11 cellular contexts compared by ENCODE assay signal in genomic region chr1:108695515-108695914, GRCh38. TPM values are rescaled to one million over a fixed set of nuclear protein-coding genes. Genes with fewer than 3 reads are reported as not detected.
DNase-seq lines count a peak whose midpoint lies in the region; ATAC-seq, FAIRE-seq and TF ChIP-seq lines count a peak whose summit lies in the region.
"Had no signal": no experiment of that assay in that cellular context is flagged by ENCODE, and none has a peak within 500 bp of the region (broad histone marks: within the 10 kb centered on the region; RNA-seq: fewer than 3 reads in every experiment).

No MANE protein-coding gene starts in this region.

- H3K4me3 Mint-ChIP-seq in activated CD8-positive, alpha-beta T cell treated with anti-CD3 and anti-CD28 coated beads for 36 hours = peak overlapping the region; percentile 73

- no peak for DNase-seq in activated CD8-positive, alpha-beta T cell treated with anti-CD3 and anti-CD28 coated beads for 36 hours
- DNase-seq in medulla oblongata (ENCODE audit: extremely low spot score) = peak; percentile 68
- no peak for DNase-seq in NCI-H1105 (lab: John Stamatoyannopoulos, UW)
- DNase-seq in GM19239 (ENCODE audit: insufficient read length, low spot score) = no peak
- no peak for DNase-seq in stimulated activated CD4-positive, alpha-beta T cell treated with anti-CD3 and anti-CD28 coated beads, Interleukin-4, amount 100 ng/mL, for 1 hour
- DNase-seq: left colon had no signal

- peak overlapping the region; percentile 80 for H3K4me2 ChIP-seq in DOHH2 (ENCODE audit: low read length)

- no peak overlapping the region for H2AFZ ChIP-seq in ACC112 (ENCODE audit: low read length, unreplicated experiment)

- H3K27ac ChIP-seq in ACC112 (ENCODE audit: low read depth, low read length) = no peak overlapping the region
- H3K27ac ChIP-seq in DOHH2 (ENCODE audit: low read depth, low read length) = no peak overlapping the region

- no peaks in the 10 kb centered on the region for H3K9me3 ChIP-seq in DOHH2 (ENCODE audit: control insufficient read depth, insufficient read depth, low read length)

- H3K27me3 Mint-ChIP-seq in activated CD8-positive, alpha-beta T cell treated with anti-CD3 and anti-CD28 coated beads for 36 hours = no peaks in the 10 kb centered on the region

- no peaks in the 10 kb centered on the region for H3K9me3 Mint-ChIP-seq in activated CD8-positive, alpha-beta T cell treated with anti-CD3 and anti-CD28 coated beads for 36 hours

- H3K9me2 ChIP-seq in DOHH2 (replicated peaks; ENCODE audit: control insufficient read depth, low read length) = no peaks in the 10 kb centered on the region

- peaks cover 47% of the 10 kb centered on the region for H3F3A ChIP-seq in DOHH2 (ENCODE audit: control insufficient read depth, insufficient read depth)

- peaks cover 31% of the 10 kb centered on the region for H4K20me1 ChIP-seq in DOHH2 (ENCODE audit: control insufficient read depth, insufficient read depth, low read depth, low read length)

- CTCF ChIA-PET in activated CD8-positive, alpha-beta T cell treated with anti-CD3 and anti-CD28 coated beads for 36 hours (lab: Charles Lee) = interaction anchor here (4.1 kb wide), 1 partner anchor 8 kb away, joined by 21 read pairs; no protein-coding TSS in a partner anchor

- H3K4me1 ChIP-seq in ACC112 (ENCODE audit: control insufficient read depth, insufficient read depth, low read length, unreplicated experiment) = peaks cover 12% of the 10 kb centered on the region
- H3K4me1 ChIP-seq in DOHH2 (ENCODE audit: control insufficient read depth, low read length) = peaks cover 24% of the 10 kb centered on the region

- H3K27me3 ChIP-seq in ACC112 (ENCODE audit: insufficient read depth, low read length) (no peaks in the 10 kb centered on the region), DOHH2 (ENCODE audit: control insufficient read depth, low read length) (no peaks in the 10 kb centered on the region)

- peaks cover 55% of the 10 kb centered on the region for H3K36me3 ChIP-seq in ACC112 (ENCODE audit: insufficient read depth, low read length)
- H3K36me3 ChIP-seq in DOHH2 (ENCODE audit: control insufficient read depth, low read length) = peaks cover 85% of the 10 kb centered on the region

- ATAC-seq in activated CD8-positive, alpha-beta T cell treated with anti-CD3 and anti-CD28 coated beads for 36 hours = no peak
- no peak for ATAC-seq in GM18867 (IDR thresholded peaks at IDR 0.05; ENCODE audit: unreplicated experiment)
- ATAC-seq: left colon had no signal

- intact Hi-C loops in activated CD8-positive, alpha-beta T cell treated with anti-CD3 and anti-CD28 coated beads for 36 hours (cut with micrococcal nuclease) = no loop called here

- H3K4me3 ChIP-seq in ACC112 (ENCODE audit: low read depth, low read length) (0 out of 2 replicates have a peak overlapping the region, but pooled peaks have one; percentile 14), DOHH2 (ENCODE audit: low read length) (no peak overlapping the region)

- H3K27ac Mint-ChIP-seq in activated CD8-positive, alpha-beta T cell treated with anti-CD3 and anti-CD28 coated beads for 36 hours = peak overlapping the region; percentile 85

- FAIRE-seq in GM19239 (lab: Jason Lieb, UNC) = no peak
- FAIRE-seq: bronchial epithelial cell had no signal

- peaks cover 67% of the 10 kb centered on the region for H3K79me2 ChIP-seq in ACC112 (ENCODE audit: control insufficient read depth, insufficient read depth, low read length, unreplicated experiment)
- peaks cover 75% of the 10 kb centered on the region for H3K79me2 ChIP-seq in DOHH2 (ENCODE audit: control insufficient read depth, low read length)

- POLR2A ChIA-PET in activated CD8-positive, alpha-beta T cell treated with anti-CD3 and anti-CD28 coated beads for 36 hours (lab: Charles Lee) = interaction anchor here (0.9 kb wide), 1 partner anchor 34 kb away, joined by 3 read pairs; the partner anchor contains the start of gene HENMT1

- TF ChIP-seq CTCF in DOHH2 (IDR thresholded peaks at IDR 0.05; ENCODE audit: low read depth, low read length, poor library complexity, severe bottlenecking) = no peak
- TF ChIP-seq CTCF in activated CD8-positive, alpha-beta T cell treated with anti-CD3 and anti-CD28 coated beads for 36 hours (IDR thresholded peaks at IDR 0.05) = no peak

- peaks cover 55% of the 10 kb centered on the region for H3K4me1 Mint-ChIP-seq in activated CD8-positive, alpha-beta T cell treated with anti-CD3 and anti-CD28 coated beads for 36 hours (ENCODE audit: low read depth)

- H3K36me3 Mint-ChIP-seq in activated CD8-positive, alpha-beta T cell treated with anti-CD3 and anti-CD28 coated beads for 36 hours (ENCODE audit: low read depth) = peaks cover 79% of the 10 kb centered on the region

RNA-seq across cellular contexts. Expression of gene PRPF38B, which starts 3.4 kb away (rescaled TPM):
- 10 to 100 TPM; 62.5 to 65.3 TPM for total RNA-seq in activated CD8-positive, alpha-beta T cell treated with anti-CD3 and anti-CD28 coated beads for 36 hours

RNA-seq across cellular contexts. Expression of gene FNDC7, which starts 17.2 kb away (rescaled TPM):
- total RNA-seq in activated CD8-positive, alpha-beta T cell treated with anti-CD3 and anti-CD28 coated beads for 36 hours = under 1 TPM in 1 of 2 experiments, not detected in 1; 0.20 TPM
- total RNA-seq: left colon, renal cortical epithelial cell had no signal

RNA-seq across cellular contexts. Expression of gene HENMT1, which starts 34.6 kb away (rescaled TPM):
- 10 to 100 TPM; 25.3 to 27.1 TPM for total RNA-seq in activated CD8-positive, alpha-beta T cell treated with anti-CD3 and anti-CD28 coated beads for 36 hours

RNA-seq across cellular contexts. Expression of gene STXBP3, which starts 51.0 kb away (rescaled TPM):
- total RNA-seq in activated CD8-positive, alpha-beta T cell treated with anti-CD3 and anti-CD28 coated beads for 36 hours = 10 to 100 TPM; 34.4 to 38.3 TPM
